In the genomic region with DNA sequence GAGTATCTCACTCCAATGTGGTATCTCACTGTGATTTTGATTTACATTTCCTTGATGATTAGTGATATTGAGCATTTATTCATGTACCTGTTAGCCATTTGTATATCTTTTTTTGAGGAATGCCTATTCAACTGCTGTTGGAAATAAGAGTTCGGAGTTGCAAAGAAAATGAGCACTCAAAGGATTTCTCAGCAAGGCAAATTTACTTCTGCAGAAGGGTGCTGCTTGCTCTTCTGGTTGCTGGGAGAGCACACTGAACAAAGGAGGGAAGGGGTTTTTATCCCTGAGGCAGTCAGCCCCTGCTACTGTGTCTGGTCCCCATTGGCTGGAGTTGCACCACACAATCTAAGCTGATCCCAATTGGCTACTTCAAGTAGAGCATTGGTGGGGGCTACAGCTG, we compare ENCODE assay signal across 20 cellular contexts.
DNase-seq lines count a peak whose midpoint lies in the region; ATAC-seq, FAIRE-seq and TF ChIP-seq lines count a peak whose summit lies in the region.
"Had no signal": no experiment of that assay in that cellular context is flagged by ENCODE, and none has a peak within 500 bp of the region (broad histone marks: within the 10 kb centered on the region; RNA-seq: fewer than 3 reads in every experiment).

No MANE protein-coding gene starts in this region.

- in situ Hi-C loops in K562 (cut with MboI) = no loop called here

- no peaks in the 10 kb centered on the region for H3K36me3 ChIP-seq in K562 (ENCODE audit: control insufficient read depth, insufficient read depth, low read length)
- H3K36me3 ChIP-seq: BLaER1, HAP-1 had no signal

- no peaks in the 10 kb centered on the region for H3K9me1 ChIP-seq in K562 (ENCODE audit: control insufficient read depth, insufficient read depth, low read length)

- H4K20me1 ChIP-seq in K562 (replicated peaks; ENCODE audit: control insufficient read depth, insufficient read depth, low read length) = no peaks in the 10 kb centered on the region
- H4K20me1 ChIP-seq: BLaER1 had no signal

- no TSS peak for BruUV-seq in K562 (replicated peaks; lab: Mats Ljungman, UMichigan)

- H3K9me3 ChIP-seq in K562 (replicated peaks; ENCODE audit: control insufficient read depth, insufficient read depth, low read depth, low read length) = peaks cover 7% of the 10 kb centered on the region
- H3K9me3 ChIP-seq: HAP-1 had no signal

- no peak overlapping the region for H3K4me2 ChIP-seq in K562 (ENCODE audit: insufficient read depth, low read length)
- H3K4me2 ChIP-seq: BLaER1, GM23338 had no signal

- DNase-seq in DMS53 (lab: John Stamatoyannopoulos, UW) (peak; percentile 5), DMS53 treated with DMSO at 0.1 percent for 48 hours (lab: John Stamatoyannopoulos, UW; ENCODE audit: unreplicated experiment) (no peak), K562 (ENCODE audit: extremely low read depth in 1 of 4, low spot score in 3 of 4) (no peak), foreskin keratinocyte (peak; percentile 0 to 1), RKO (ENCODE audit: low spot score) (no peak), urothelium cell line (ENCODE audit: low spot score) (no peak)
- DNase-seq: Caco-2; CD4-positive, CD25-positive, alpha-beta regulatory T cell; CD8-positive, alpha-beta T cell; DMS153; DMS79 treated with DMSO at 0.1 percent for 48 hours; GF-D8 had no signal

- intact Hi-C loops in K562 (cut with micrococcal nuclease) = no loop called here

- H3K27ac ChIP-seq in K562 (ENCODE audit: extremely low read depth, low read depth, low read length) (no peak overlapping the region), foreskin keratinocyte (no peak overlapping the region)
- H3K27ac ChIP-seq: 22Rv1, BLaER1, C4-2B had no signal

- no peaks in the 10 kb centered on the region for H3K79me2 ChIP-seq in K562 (ENCODE audit: control insufficient read depth, insufficient read depth, low read length)

- H3K4me1 ChIP-seq in K562 (replicated peaks in 1 of 2; ENCODE audit: control insufficient read depth in 2 of 2, insufficient read depth in 2 of 2, low read length in 2 of 2) = no peaks in the 10 kb centered on the region; a peak in 1 of 5 replicates
- no peaks in the 10 kb centered on the region for H3K4me1 ChIP-seq in foreskin keratinocyte
- H3K4me1 ChIP-seq: BLaER1, Caco-2, HAP-1 had no signal

- TF ChIP-seq CTCF in K562 (IDR thresholded peaks at IDR 0.05 in 2 of 3, conservative IDR thresholded peaks at IDR 0.05 in 1 of 3; ENCODE audit: insufficient read depth in 2 of 3, low read depth in 1 of 3, low read length in 3 of 3) = no peak
- no peak for TF ChIP-seq CTCF in foreskin keratinocyte (conservative IDR thresholded peaks at IDR 0.05)

- FAIRE-seq in K562 (lab: Jason Lieb, UNC) = no peak
- FAIRE-seq in urothelium cell line (lab: Jason Lieb, UNC) = no peak
- FAIRE-seq: A204.1, GM19239 had no signal

- ATAC-seq in K562 (no peak), foreskin keratinocyte (no peak), GM21367 (IDR thresholded peaks at IDR 0.05; ENCODE audit: unreplicated experiment) (no peak)
- ATAC-seq: CD8-positive, alpha-beta T cell; GM23338 had no signal

- no peak for TF ChIP-seq RAD21 in K562 (CRISPR knock-in tag; conservative IDR thresholded peaks at IDR 0.05 in 1 of 2, IDR thresholded peaks at IDR 0.05 in 1 of 2)

- no peak for TF ChIP-seq EP300 in K562 (IDR thresholded peaks at IDR 0.05; ENCODE audit: low read length)

- no peak for TF ChIP-seq POLR2A in K562 (conservative IDR thresholded peaks at IDR 0.05)

- WGBS in K562 (ENCODE audit: insufficient coverage, low coverage, missing lambda C conversion rate) = 92% methylated on average over 1 of the region's 1 CpG

- no peak overlapping the region for H3K9ac ChIP-seq in K562 (ENCODE audit: insufficient read depth in 1 of 2, low read depth in 2 of 2, low read length in 2 of 2)
- H3K9ac ChIP-seq: BLaER1 had no signal

- no peak overlapping the region for H3K4me3 ChIP-seq in K562
- H3K4me3 ChIP-seq: BLaER1, GM23338, HAP-1 had no signal

- H3K27me3 ChIP-seq in K562 (ENCODE audit: control insufficient read depth in 2 of 2, insufficient read depth in 2 of 2, low read length in 2 of 2) (no peaks in the 10 kb centered on the region), foreskin keratinocyte (no peaks in the 10 kb centered on the region)
- H3K27me3 ChIP-seq: BLaER1 had no signal

- H2AFZ ChIP-seq in K562 (ENCODE audit: low read depth, low read length) = no peak overlapping the region
- H2AFZ ChIP-seq: GM23338 had no signal

- POLR2A ChIA-PET in K562 (lab: Yijun Ruan, JAX) = no interaction called here

- CTCF ChIA-PET in K562 (lab: Yijun Ruan, JAX; ENCODE audit: low intra/inter-chr PET ratio) = no interaction called here

TF ChIP-seq in K562, 482 proteins besides CTCF, POLR2A, EP300 and RAD21 (continues in another document):
- no peak for TF ChIP-seq MGA (IDR thresholded peaks at IDR 0.05)

Comparison
In these comparisons a context has a peak if more than half of its experiments do, and no peak if none do; other contexts are left out.
1. DNase-seq: peak in DMS53 (single experiment) and foreskin keratinocyte (2 of 2); none in DMS53 treated with DMSO at 0.1 percent for 48 hours (single experiment), K562 (0 of 4), RKO (single experiment) and urothelium cell line (single experiment).